ENCODE assay signal across 2 cellular contexts in genomic region chr9:87712801-87713277, GRCh38.
A peak's percentile ranks its signal among the peaks of the same experiment; 100 is the strongest.
TF ChIP-seq lines count a peak whose summit lies in the region.

No MANE protein-coding gene starts in this region.

TF ChIP-seq in HepG2, 621 proteins besides CTCF, POLR2A, EP300 and RAD21 (continues in another document):
- TF ChIP-seq RARA (CRISPR knock-in tag; IDR thresholded peaks at IDR 0.05), result no peak
- TF ChIP-seq, protein P1, sequence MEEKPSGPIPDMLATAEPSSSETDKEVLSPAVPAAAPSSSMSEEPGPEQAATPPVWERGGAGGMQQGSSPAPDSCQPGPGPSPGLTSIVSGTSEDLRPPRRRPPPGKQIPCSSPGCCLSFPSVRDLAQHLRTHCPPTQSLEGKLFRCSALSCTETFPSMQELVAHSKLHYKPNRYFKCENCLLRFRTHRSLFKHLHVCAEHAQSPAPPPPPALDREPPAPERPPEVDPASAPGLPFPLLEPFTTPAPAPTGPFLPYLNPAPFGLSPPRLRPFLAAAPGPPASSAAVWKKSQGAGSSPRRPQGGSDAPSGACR (CRISPR knock-in tag; IDR thresholded peaks at IDR 0.05), result no peak
- no peak for TF ChIP-seq ZNF816 (CRISPR knock-in tag; IDR thresholded peaks at IDR 0.05; ENCODE audit: borderline replicate concordance)
- TF ChIP-seq ELF3 (CRISPR knock-in tag; IDR thresholded peaks at IDR 0.05), result no peak
- no peak for TF ChIP-seq AKNA (CRISPR knock-in tag; IDR thresholded peaks at IDR 0.05; ENCODE audit: borderline replicate concordance)
- TF ChIP-seq, protein P2, sequence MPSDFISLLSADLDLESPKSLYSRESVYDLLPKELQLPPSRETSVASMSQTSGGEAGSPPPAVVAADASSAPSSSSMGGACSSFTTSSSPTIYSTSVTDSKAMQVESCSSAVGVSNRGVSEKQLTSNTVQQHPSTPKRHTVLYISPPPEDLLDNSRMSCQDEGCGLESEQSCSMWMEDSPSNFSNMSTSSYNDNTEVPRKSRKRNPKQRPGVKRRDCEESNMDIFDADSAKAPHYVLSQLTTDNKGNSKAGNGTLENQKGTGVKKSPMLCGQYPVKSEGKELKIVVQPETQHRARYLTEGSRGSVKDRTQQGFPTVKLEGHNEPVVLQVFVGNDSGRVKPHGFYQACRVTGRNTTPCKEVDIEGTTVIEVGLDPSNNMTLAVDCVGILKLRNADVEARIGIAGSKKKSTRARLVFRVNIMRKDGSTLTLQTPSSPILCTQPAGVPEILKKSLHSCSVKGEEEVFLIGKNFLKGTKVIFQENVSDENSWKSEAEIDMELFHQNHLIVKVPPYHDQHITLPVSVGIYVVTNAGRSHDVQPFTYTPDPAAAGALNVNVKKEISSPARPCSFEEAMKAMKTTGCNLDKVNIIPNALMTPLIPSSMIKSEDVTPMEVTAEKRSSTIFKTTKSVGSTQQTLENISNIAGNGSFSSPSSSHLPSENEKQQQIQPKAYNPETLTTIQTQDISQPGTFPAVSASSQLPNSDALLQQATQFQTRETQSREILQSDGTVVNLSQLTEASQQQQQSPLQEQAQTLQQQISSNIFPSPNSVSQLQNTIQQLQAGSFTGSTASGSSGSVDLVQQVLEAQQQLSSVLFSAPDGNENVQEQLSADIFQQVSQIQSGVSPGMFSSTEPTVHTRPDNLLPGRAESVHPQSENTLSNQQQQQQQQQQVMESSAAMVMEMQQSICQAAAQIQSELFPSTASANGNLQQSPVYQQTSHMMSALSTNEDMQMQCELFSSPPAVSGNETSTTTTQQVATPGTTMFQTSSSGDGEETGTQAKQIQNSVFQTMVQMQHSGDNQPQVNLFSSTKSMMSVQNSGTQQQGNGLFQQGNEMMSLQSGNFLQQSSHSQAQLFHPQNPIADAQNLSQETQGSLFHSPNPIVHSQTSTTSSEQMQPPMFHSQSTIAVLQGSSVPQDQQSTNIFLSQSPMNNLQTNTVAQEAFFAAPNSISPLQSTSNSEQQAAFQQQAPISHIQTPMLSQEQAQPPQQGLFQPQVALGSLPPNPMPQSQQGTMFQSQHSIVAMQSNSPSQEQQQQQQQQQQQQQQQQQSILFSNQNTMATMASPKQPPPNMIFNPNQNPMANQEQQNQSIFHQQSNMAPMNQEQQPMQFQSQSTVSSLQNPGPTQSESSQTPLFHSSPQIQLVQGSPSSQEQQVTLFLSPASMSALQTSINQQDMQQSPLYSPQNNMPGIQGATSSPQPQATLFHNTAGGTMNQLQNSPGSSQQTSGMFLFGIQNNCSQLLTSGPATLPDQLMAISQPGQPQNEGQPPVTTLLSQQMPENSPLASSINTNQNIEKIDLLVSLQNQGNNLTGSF (CRISPR knock-in tag; IDR thresholded peaks at IDR 0.05), result no peak
- no peak for TF ChIP-seq ERF (CRISPR knock-in tag; IDR thresholded peaks at IDR 0.05)
- TF ChIP-seq ZNF530 (CRISPR knock-in tag; IDR thresholded peaks at IDR 0.05; ENCODE audit: low read depth), result no peak
- TF ChIP-seq SRY (CRISPR knock-in tag; IDR thresholded peaks at IDR 0.05), result no peak
- TF ChIP-seq U2AF2 (IDR thresholded peaks at IDR 0.05; ENCODE audit: low read depth, low read length), result no peak
- no peak for TF ChIP-seq CREB3 (CRISPR knock-in tag; IDR thresholded peaks at IDR 0.05)
- 0 out of 2 replicates have a peak, but pooled peaks have one; percentile 20 for TF ChIP-seq SALL2 (CRISPR knock-in tag; IDR thresholded peaks at IDR 0.05)
- TF ChIP-seq, protein P3, sequence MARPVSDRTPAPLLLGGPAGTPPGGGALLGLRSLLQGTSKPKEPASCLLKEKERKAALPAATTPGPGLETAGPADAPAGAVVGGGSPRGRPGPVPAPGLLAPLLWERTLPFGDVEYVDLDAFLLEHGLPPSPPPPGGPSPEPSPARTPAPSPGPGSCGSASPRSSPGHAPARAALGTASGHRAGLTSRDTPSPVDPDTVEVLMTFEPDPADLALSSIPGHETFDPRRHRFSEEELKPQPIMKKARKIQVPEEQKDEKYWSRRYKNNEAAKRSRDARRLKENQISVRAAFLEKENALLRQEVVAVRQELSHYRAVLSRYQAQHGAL (CRISPR knock-in tag; IDR thresholded peaks at IDR 0.05; ENCODE audit: not compliant biosample characterization), result no peak
- TF ChIP-seq CHD2 (IDR thresholded peaks at IDR 0.05; ENCODE audit: low read depth, low read length), result no peak

TF ChIP-seq in H1, 55 proteins besides CTCF, POLR2A, EP300 and RAD21:
- no peak for TF ChIP-seq SRF (IDR thresholded peaks at IDR 0.05; ENCODE audit: low read depth, low read length)
- no peak for TF ChIP-seq POLR2AphosphoS5 (IDR thresholded peaks at IDR 0.05; ENCODE audit: low read depth, low read length)
- TF ChIP-seq KDM1A (IDR thresholded peaks at IDR 0.05; ENCODE audit: borderline replicate concordance, low read length), result no peak
- no peak for TF ChIP-seq CEBPB (IDR thresholded peaks at IDR 0.05; ENCODE audit: low read depth, low read length)
- TF ChIP-seq SAP30 (IDR thresholded peaks at IDR 0.05; ENCODE audit: insufficient read depth, insufficient replicate concordance, low read length), result no peak
- TF ChIP-seq CHD1 (IDR thresholded peaks at IDR 0.05; ENCODE audit: low read depth, low read length), result no peak
- TF ChIP-seq, protein P4, sequence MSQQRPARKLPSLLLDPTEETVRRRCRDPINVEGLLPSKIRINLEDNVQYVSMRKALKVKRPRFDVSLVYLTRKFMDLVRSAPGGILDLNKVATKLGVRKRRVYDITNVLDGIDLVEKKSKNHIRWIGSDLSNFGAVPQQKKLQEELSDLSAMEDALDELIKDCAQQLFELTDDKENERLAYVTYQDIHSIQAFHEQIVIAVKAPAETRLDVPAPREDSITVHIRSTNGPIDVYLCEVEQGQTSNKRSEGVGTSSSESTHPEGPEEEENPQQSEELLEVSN (IDR thresholded peaks at IDR 0.05), result no peak
- no peak for TF ChIP-seq NRF1 (IDR thresholded peaks at IDR 0.05; ENCODE audit: low read depth, low read length)
- no peak for TF ChIP-seq CHD7 (IDR thresholded peaks at IDR 0.05; ENCODE audit: insufficient replicate concordance, low read length)
- no peak for TF ChIP-seq TAF1 (IDR thresholded peaks at IDR 0.05; ENCODE audit: low read depth, low read length)
